In genomic region chrX:16977771-16978170, GRCh38 we compare ENCODE assay signal across 26 cellular contexts.
"Had no signal": no experiment of that assay in that cellular context is flagged by ENCODE, and none has a peak within 500 bp of the region (broad histone marks: within the 10 kb centered on the region; RNA-seq: fewer than 3 reads in every experiment).

No MANE protein-coding gene starts in this region.

- H3K9me3 ChIP-seq: lower lobe of right lung, mucosa of descending colon, ovary, psoas muscle, thoracic aorta, transverse colon, upper lobe of right lung, vagina had no signal

- H3K36me3 ChIP-seq: esophagus muscularis mucosa, lower lobe of right lung, ovary, thoracic aorta, transverse colon, upper lobe of right lung, vagina had no signal

- H3K27me3 ChIP-seq: esophagus muscularis mucosa, ovary, transverse colon, upper lobe of right lung, vagina had no signal

- ATAC-seq: left ventricle myocardium superior; lower lobe of right lung; mucosa of descending colon; naive thymus-derived CD4-positive, alpha-beta T cell; psoas muscle; right cardiac atrium; stimulated activated naive B cell treated with anti-CD40 and anti-IgM and Interleukin-4, amounts not matched to agents 10 μg/mL and 1 μg/mL and 100 μg/mL, for 72 hours; upper lobe of right lung had no signal

- H3K36me3 Mint-ChIP-seq: immature natural killer cell had no signal

- H3K4me3 ChIP-seq: coronary artery, esophagus muscularis mucosa, lower lobe of right lung, mucosa of descending colon, ovary, psoas muscle, thoracic aorta, transverse colon, upper lobe of right lung, vagina had no signal

- H3K27me3 Mint-ChIP-seq: stimulated activated naive CD8-positive, alpha-beta T cell treated with anti-CD3 and anti-CD28 coated beads, Interleukin-15, Interleukin-2, amounts not matched to agents 100 ng/mL and 50 ng/mL, for 24 hours had no signal

- H3K4me1 Mint-ChIP-seq: immature natural killer cell, nephron progenitor cell had no signal

- H3K27ac ChIP-seq: coronary artery, lower lobe of right lung, ovary, psoas muscle, thoracic aorta, upper lobe of right lung, vagina had no signal

- DNase-seq: dermis blood vessel endothelial cell; effector memory CD4-positive, alpha-beta T cell; hypothalamus; immature natural killer cell; left ventricle myocardium superior; lower lobe of right lung; mucosa of descending colon; naive thymus-derived CD4-positive, alpha-beta T cell; nephron progenitor cell; occipital lobe; posterior cingulate gyrus; psoas muscle; right cardiac atrium; small intestine; stimulated activated CD4-positive, alpha-beta T cell treated with anti-CD3 and anti-CD28 coated beads, Interleukin-15, amount 100 ng/mL, for 24 hours; stimulated activated CD4-positive, alpha-beta T cell treated with anti-CD3 and anti-CD28 coated beads, Interleukin-2, amount 100 ng/mL, for 48 hours; stimulated activated naive B cell treated with anti-CD40 and anti-IgM and Interleukin-4, amounts not matched to agents 10 μg/mL and 1 μg/mL and 100 μg/mL, for 72 hours; transverse colon; upper lobe of right lung had no signal

- H3K4me3 Mint-ChIP-seq: immature natural killer cell; mesothelial cell of epicardium; naive thymus-derived CD4-positive, alpha-beta T cell; nephron progenitor cell; stimulated activated naive B cell treated with anti-CD40 and anti-IgM and Interleukin-4, amounts not matched to agents 10 μg/mL and 1 μg/mL and 100 μg/mL, for 72 hours; stimulated activated naive CD8-positive, alpha-beta T cell treated with anti-CD3 and anti-CD28 coated beads, Interleukin-15, Interleukin-2, amounts not matched to agents 100 ng/mL and 50 ng/mL, for 24 hours had no signal

- H3K4me1 ChIP-seq: lower lobe of right lung, psoas muscle, transverse colon, upper lobe of right lung, vagina had no signal

- H3K9me3 Mint-ChIP-seq: immature natural killer cell; stimulated activated naive CD8-positive, alpha-beta T cell treated with anti-CD3 and anti-CD28 coated beads, Interleukin-15, Interleukin-2, amounts not matched to agents 100 ng/mL and 50 ng/mL, for 24 hours had no signal

- H3K27ac Mint-ChIP-seq: immature natural killer cell; naive thymus-derived CD4-positive, alpha-beta T cell; nephron progenitor cell; stimulated activated naive B cell treated with anti-CD40 and anti-IgM and Interleukin-4, amounts not matched to agents 10 μg/mL and 1 μg/mL and 100 μg/mL, for 72 hours; stimulated activated naive CD8-positive, alpha-beta T cell treated with anti-CD3 and anti-CD28 coated beads, Interleukin-15, Interleukin-2, amounts not matched to agents 100 ng/mL and 50 ng/mL, for 24 hours had no signal
